Comparison of ENCODE assay signal across 9 cellular contexts in the genomic region with DNA sequence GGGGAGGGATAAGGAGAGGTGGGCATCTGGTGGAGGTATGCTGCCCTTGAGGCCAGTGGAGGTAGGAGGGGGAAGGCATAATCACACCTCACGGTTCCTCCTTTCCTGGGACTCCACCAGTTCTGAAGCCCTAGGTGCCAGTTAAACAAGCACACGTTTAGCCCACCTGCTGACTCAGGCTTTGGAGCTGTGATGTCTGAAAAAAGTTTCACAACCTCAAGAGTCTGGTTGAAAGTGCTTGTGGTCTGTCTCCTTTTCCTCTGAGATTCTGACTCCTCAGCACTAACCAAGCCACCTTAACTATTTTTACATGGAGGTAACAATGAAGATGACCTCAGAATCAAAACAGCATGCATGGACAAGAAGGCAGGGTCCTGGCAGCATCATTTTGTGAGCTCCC. TPM values are rescaled to one million over a fixed set of nuclear protein-coding genes. Genes with fewer than 3 reads are reported as not detected.
DNase-seq lines count a peak whose midpoint lies in the region; ATAC-seq, FAIRE-seq and TF ChIP-seq lines count a peak whose summit lies in the region.
"Had no signal": no experiment of that assay in that cellular context is flagged by ENCODE, and none has a peak within 500 bp of the region (broad histone marks: within the 10 kb centered on the region; RNA-seq: fewer than 3 reads in every experiment).

No MANE protein-coding gene starts in this region.

- no peak overlapping the region for H3K4me3 Mint-ChIP-seq in nephron progenitor cell
- H3K4me3 Mint-ChIP-seq: stimulated activated naive CD8-positive, alpha-beta T cell treated with anti-CD3 and anti-CD28 coated beads, Interleukin-15, Interleukin-2, amounts not matched to agents 100 ng/mL and 50 ng/mL, for 24 hours had no signal

- no peak overlapping the region for H3K4me3 ChIP-seq in Jurkat, Clone E6-1 (ENCODE audit: low read length)
- no peak overlapping the region for H3K4me3 ChIP-seq in fibroblast of the aortic adventitia (ENCODE audit: low read depth, low read length)

- no peak overlapping the region for H3K27ac ChIP-seq in caudate nucleus (ENCODE audit: low read depth, low read length)

- TF ChIP-seq CTCF in fibroblast of the aortic adventitia (IDR thresholded peaks at IDR 0.05; ENCODE audit: insufficient read depth, low read length) (no peak), nephron progenitor cell (IDR thresholded peaks at IDR 0.05) (no peak)

- H3K36me3 Mint-ChIP-seq in nephron progenitor cell (ENCODE audit: low read depth): peaks cover 30% of the 10 kb centered on the region

- peak; percentile 96 for ATAC-seq in GM21723 (IDR thresholded peaks at IDR 0.05; ENCODE audit: unreplicated experiment)

- no peaks in the 10 kb centered on the region for H3K27me3 Mint-ChIP-seq in nephron progenitor cell (ENCODE audit: low read depth, poor library complexity)
- H3K27me3 Mint-ChIP-seq: stimulated activated naive CD8-positive, alpha-beta T cell treated with anti-CD3 and anti-CD28 coated beads, Interleukin-15, Interleukin-2, amounts not matched to agents 100 ng/mL and 50 ng/mL, for 24 hours had no signal

- no peak for DNase-seq in GM18507 (ENCODE audit: extremely low spot score, insufficient read length, low read depth)
- peak; percentile 39 for DNase-seq in Jurkat, Clone E6-1 (ENCODE audit: low read depth, low spot score)
- peak; percentile 54 for DNase-seq in fibroblast of the aortic adventitia (ENCODE audit: low read depth)
- DNase-seq in NCI-H1048 (lab: John Stamatoyannopoulos, UW): no peak
- DNase-seq in caudate nucleus (lab: John Stamatoyannopoulos, UW): no peak
- DNase-seq in A172 (ENCODE audit: low spot score): no peak
- no peak for DNase-seq in nephron progenitor cell

- FAIRE-seq in GM18507 (lab: Jason Lieb, UNC): peak; percentile 90

- no peaks in the 10 kb centered on the region for H3K9me3 Mint-ChIP-seq in nephron progenitor cell
- H3K9me3 Mint-ChIP-seq: stimulated activated naive CD8-positive, alpha-beta T cell treated with anti-CD3 and anti-CD28 coated beads, Interleukin-15, Interleukin-2, amounts not matched to agents 100 ng/mL and 50 ng/mL, for 24 hours had no signal

- H3K27ac Mint-ChIP-seq in nephron progenitor cell: no peak overlapping the region

- H3K4me1 Mint-ChIP-seq in nephron progenitor cell: peaks cover 25% of the 10 kb centered on the region

RNA-seq across cellular contexts. Expression of gene HPS3, which starts 23.0 kb away (rescaled TPM):
- 24.1 TPM for polyA plus RNA-seq in Jurkat, Clone E6-1 (2012; ENCODE audit: insufficient read depth, insufficient read length)
- 33.0 and 88.2 TPM in 2 replicates for total RNA-seq in fibroblast of the aortic adventitia (ENCODE audit: low replicate concordance)
- 39.3 and 42.0 TPM in 2 replicates for total RNA-seq in A172 (2014; rRNA removed; shearing (Covaris generic))

Comparison
In these comparisons a context has a peak if more than half of its experiments do, and no peak if none do; other contexts are left out.
1. DNase-seq: peak in Jurkat, Clone E6-1 (single experiment) and fibroblast of the aortic adventitia (single experiment); none in GM18507 (single experiment), NCI-H1048 (single experiment), caudate nucleus (0 of 61), A172 (single experiment) and nephron progenitor cell (single experiment).